17 cellular contexts compared by ENCODE assay signal in genomic region chr14:95522116-95522515, GRCh38. TPM values are rescaled to one million over a fixed set of nuclear protein-coding genes. Genes with fewer than 3 reads are reported as not detected.
A peak's percentile ranks its signal among the peaks of the same experiment; 100 is the strongest.
DNase-seq lines count a peak whose midpoint lies in the region; ATAC-seq and TF ChIP-seq lines count a peak whose summit lies in the region.
"Had no signal": no experiment of that assay in that cellular context is flagged by ENCODE, and none has a peak within 500 bp of the region (broad histone marks: within the 10 kb centered on the region; RNA-seq: fewer than 3 reads in every experiment).

No MANE protein-coding gene starts in this region.

- H3K4me3 ChIP-seq in right atrium auricular region, result no peak overlapping the region
- H3K4me3 ChIP-seq in suprapubic skin, result no peak overlapping the region
- H3K4me3 ChIP-seq: skin epidermis had no signal

- H3K9me3 Mint-ChIP-seq in stimulated activated naive CD8-positive, alpha-beta T cell treated with anti-CD3 and anti-CD28 coated beads, Interleukin-15, Interleukin-2, amounts not matched to agents 100 ng/mL and 50 ng/mL, for 24 hours, result no peaks in the 10 kb centered on the region
- H3K9me3 Mint-ChIP-seq in activated CD4-positive, alpha-beta memory T cell treated with anti-CD3 and anti-CD28 coated beads, Interleukin-2, amount 10 ng/mL, durations not matched to agents 7 days and 5 days, result no peaks in the 10 kb centered on the region

- peaks cover 95% of the 10 kb centered on the region for H3K4me1 Mint-ChIP-seq in stimulated activated naive CD8-positive, alpha-beta T cell treated with anti-CD3 and anti-CD28 coated beads, Interleukin-15, Interleukin-2, amounts not matched to agents 100 ng/mL and 50 ng/mL, for 24 hours (ENCODE audit: low read depth)
- H3K4me1 Mint-ChIP-seq in activated CD4-positive, alpha-beta memory T cell treated with anti-CD3 and anti-CD28 coated beads, Interleukin-2, amount 10 ng/mL, durations not matched to agents 7 days and 5 days, result peaks cover 92% of the 10 kb centered on the region

- TF ChIP-seq CTCF in right atrium auricular region (IDR thresholded peaks at IDR 0.05) (no peak), suprapubic skin (IDR thresholded peaks at IDR 0.05) (no peak)

- peak overlapping the region; percentile 38 to 70 for H3K27ac ChIP-seq in right atrium auricular region
- no peak overlapping the region for H3K27ac ChIP-seq in suprapubic skin
- H3K27ac ChIP-seq: KMS-11, parathyroid adenoma had no signal

- CTCF ChIA-PET in activated CD4-positive, alpha-beta memory T cell treated with anti-CD3 and anti-CD28 coated beads, Interleukin-2, amount 10 ng/mL, durations not matched to agents 7 days and 5 days (lab: Charles Lee), result interaction anchor here (1.7 kb wide), 1 partner anchor 59 kb away, joined by 5 read pairs; no protein-coding TSS in a partner anchor

- H3K9me3 ChIP-seq in right atrium auricular region (no peaks in the 10 kb centered on the region), suprapubic skin (no peaks in the 10 kb centered on the region)

- TF ChIP-seq POLR2A in suprapubic skin (IDR thresholded peaks at IDR 0.05), result no peak

- peak overlapping the region; percentile 96 for H3K27ac Mint-ChIP-seq in stimulated activated naive CD8-positive, alpha-beta T cell treated with anti-CD3 and anti-CD28 coated beads, Interleukin-15, Interleukin-2, amounts not matched to agents 100 ng/mL and 50 ng/mL, for 24 hours
- peak overlapping the region; percentile 95 for H3K27ac Mint-ChIP-seq in activated CD4-positive, alpha-beta memory T cell treated with anti-CD3 and anti-CD28 coated beads, Interleukin-2, amount 10 ng/mL, durations not matched to agents 7 days and 5 days

- H3K27me3 Mint-ChIP-seq in stimulated activated naive CD8-positive, alpha-beta T cell treated with anti-CD3 and anti-CD28 coated beads, Interleukin-15, Interleukin-2, amounts not matched to agents 100 ng/mL and 50 ng/mL, for 24 hours, result no peaks in the 10 kb centered on the region
- no peaks in the 10 kb centered on the region for H3K27me3 Mint-ChIP-seq in activated CD4-positive, alpha-beta memory T cell treated with anti-CD3 and anti-CD28 coated beads, Interleukin-2, amount 10 ng/mL, durations not matched to agents 7 days and 5 days

- POLR2A ChIA-PET in activated CD4-positive, alpha-beta memory T cell treated with anti-CD3 and anti-CD28 coated beads, Interleukin-2, amount 10 ng/mL, durations not matched to agents 7 days and 5 days (lab: Charles Lee), result interaction anchor here (1.5 to 9.2 kb wide), 6 partner anchors 13 to 29 kb away, joined by 6 to 199 read pairs (median 27); partner anchors contain the start of gene GLRX5

- H3K36me3 Mint-ChIP-seq in stimulated activated naive CD8-positive, alpha-beta T cell treated with anti-CD3 and anti-CD28 coated beads, Interleukin-15, Interleukin-2, amounts not matched to agents 100 ng/mL and 50 ng/mL, for 24 hours (ENCODE audit: low read depth), result no peaks in the 10 kb centered on the region
- H3K36me3 Mint-ChIP-seq in activated CD4-positive, alpha-beta memory T cell treated with anti-CD3 and anti-CD28 coated beads, Interleukin-2, amount 10 ng/mL, durations not matched to agents 7 days and 5 days (ENCODE audit: low read depth), result peaks cover 8% of the 10 kb centered on the region

- peaks cover 0 to 78% of the 10 kb centered on the region in 2 donors for H3K4me1 ChIP-seq in right atrium auricular region
- H3K4me1 ChIP-seq in suprapubic skin, result peaks cover 75% of the 10 kb centered on the region

- no peak for DNase-seq in stimulated activated naive CD8-positive, alpha-beta T cell treated with anti-CD3 and anti-CD28 coated beads, Interleukin-15, Interleukin-2, amounts not matched to agents 100 U/mL and 50 U/mL, for 24 hours
- no peak for DNase-seq in activated CD4-positive, alpha-beta memory T cell treated with anti-CD3 and anti-CD28 coated beads, Interleukin-2, amount 10 ng/mL, durations not matched to agents 7 days and 5 days
- peak; percentile 58 for DNase-seq in right atrium auricular region (ENCODE audit: low spot score)
- peak; percentile 61 to 67 for DNase-seq in suprapubic skin (ENCODE audit: low spot score in 2 of 2)
- no peak for DNase-seq in HPDE6-E6E7 (ENCODE audit: extremely low spot score)
- DNase-seq: amygdala, NCI-H1092 treated with DMSO at 0.1 percent for 48 hours, NCI-H2107, NCI-H526 treated with DMSO at 0.1 percent for 48 hours, PC-3, trophoblast cell had no signal

- peak overlapping the region; percentile 84 for H3K4me3 Mint-ChIP-seq in stimulated activated naive CD8-positive, alpha-beta T cell treated with anti-CD3 and anti-CD28 coated beads, Interleukin-15, Interleukin-2, amounts not matched to agents 100 ng/mL and 50 ng/mL, for 24 hours
- H3K4me3 Mint-ChIP-seq in activated CD4-positive, alpha-beta memory T cell treated with anti-CD3 and anti-CD28 coated beads, Interleukin-2, amount 10 ng/mL, durations not matched to agents 7 days and 5 days, result peak overlapping the region; percentile 67

- WGBS in suprapubic skin, result 90% methylated on average over 11 of the region's 11 CpGs

- H3K27me3 ChIP-seq in right atrium auricular region (no peaks in the 10 kb centered on the region), suprapubic skin (no peaks in the 10 kb centered on the region)

- TF ChIP-seq EP300 in suprapubic skin (IDR thresholded peaks at IDR 0.05), result no peak

- H3K36me3 ChIP-seq in right atrium auricular region, result no peaks in the 10 kb centered on the region
- H3K36me3 ChIP-seq in suprapubic skin, result no peaks in the 10 kb centered on the region

- no peak for ATAC-seq in stimulated activated naive CD8-positive, alpha-beta T cell treated with anti-CD3 and anti-CD28 coated beads, Interleukin-15, Interleukin-2, amounts not matched to agents 100 U/mL and 50 U/mL, for 24 hours
- ATAC-seq in HG02610 (IDR thresholded peaks at IDR 0.05; ENCODE audit: unreplicated experiment), result no peak
- ATAC-seq in GM19351 (IDR thresholded peaks at IDR 0.05; ENCODE audit: unreplicated experiment), result no peak
- ATAC-seq: PC-3 had no signal

RNA-seq across cellular contexts. Expression of gene SYNE3, which starts 5.7 kb away (rescaled TPM):
- total RNA-seq in activated CD4-positive, alpha-beta memory T cell treated with anti-CD3 and anti-CD28 coated beads, Interleukin-2, amount 10 ng/mL, durations not matched to agents 7 days and 5 days, result 10 to 100 TPM; 86.2 to 89.5 TPM
- total RNA-seq in right atrium auricular region (10 to 100 TPM in 1 of 2 donors, 1 to 10 TPM in 1; 8.2 to 13.2 TPM), suprapubic skin (10 to 100 TPM in 2 of 4 donors, 1 to 10 TPM in 2; 9.1 to 21.4 (median 12.8) TPM)

RNA-seq across cellular contexts. Expression of gene GLRX5, which starts 12.7 kb away (rescaled TPM):
- 10 to 100 TPM; 30.4 to 34.5 TPM for total RNA-seq in activated CD4-positive, alpha-beta memory T cell treated with anti-CD3 and anti-CD28 coated beads, Interleukin-2, amount 10 ng/mL, durations not matched to agents 7 days and 5 days
- 10 to 100 TPM; 54.0 to 58.9 TPM for total RNA-seq in right atrium auricular region
- total RNA-seq in suprapubic skin, result 10 to 100 TPM; 19.8 to 42.1 (median 33.7) TPM

Comparison
In these comparisons a context has a peak if more than half of its experiments do, and no peak if none do; other contexts are left out.
1. DNase-seq: peak in right atrium auricular region (single experiment) and suprapubic skin (2 of 2); none in stimulated activated naive CD8-positive, alpha-beta T cell treated with anti-CD3 and anti-CD28 coated beads, Interleukin-15, Interleukin-2, amounts not matched to agents 100 U/mL and 50 U/mL, for 24 hours (single experiment), activated CD4-positive, alpha-beta memory T cell treated with anti-CD3 and anti-CD28 coated beads, Interleukin-2, amount 10 ng/mL, durations not matched to agents 7 days and 5 days (single experiment) and HPDE6-E6E7 (single experiment).